In the genomic region with DNA sequence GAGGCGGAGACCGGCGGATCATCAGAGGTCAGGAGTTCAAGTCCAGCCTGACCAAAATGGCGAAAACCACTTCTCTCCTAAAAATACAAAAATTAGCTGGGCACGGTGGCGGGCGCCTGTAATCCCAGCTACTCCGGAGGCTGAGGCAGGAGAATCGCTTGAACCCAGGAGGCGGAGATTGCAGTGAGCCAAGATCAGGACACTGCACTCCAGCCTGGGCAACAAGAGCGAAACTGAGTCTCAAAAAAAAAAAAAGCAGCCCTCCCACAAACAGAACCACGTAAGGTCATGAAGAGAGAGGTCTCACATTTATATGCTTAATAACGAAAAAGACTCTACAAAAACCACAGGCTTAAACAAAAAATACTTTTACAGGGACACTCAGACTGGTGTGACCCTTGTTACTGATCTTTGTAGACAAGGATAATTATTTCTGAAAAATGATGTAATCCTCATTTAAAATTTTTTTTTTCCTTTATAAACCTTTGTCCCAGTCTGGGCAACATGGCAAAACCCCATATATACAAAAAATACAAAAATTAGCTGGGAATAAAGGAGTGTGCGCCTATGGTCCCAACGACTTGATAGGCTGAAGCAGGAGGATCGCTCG, we compare ENCODE assay signal across 1 cellular context.
A peak's percentile ranks its signal among the peaks of the same experiment; 100 is the strongest.
TF ChIP-seq lines count a peak whose summit lies in the region.

No MANE protein-coding gene starts in this region.

TF ChIP-seq in K562, 482 proteins besides CTCF, POLR2A, EP300 and RAD21 (continued from another document and continues in another):
- no peak for TF ChIP-seq ZNF57 (CRISPR knock-in tag; IDR thresholded peaks at IDR 0.05)
- TF ChIP-seq HDGF (IDR thresholded peaks at IDR 0.05) = no peak
- no peak for TF ChIP-seq ZC3H11A (IDR thresholded peaks at IDR 0.05; ENCODE audit: low read depth, low read length)
- TF ChIP-seq, protein P1, sequence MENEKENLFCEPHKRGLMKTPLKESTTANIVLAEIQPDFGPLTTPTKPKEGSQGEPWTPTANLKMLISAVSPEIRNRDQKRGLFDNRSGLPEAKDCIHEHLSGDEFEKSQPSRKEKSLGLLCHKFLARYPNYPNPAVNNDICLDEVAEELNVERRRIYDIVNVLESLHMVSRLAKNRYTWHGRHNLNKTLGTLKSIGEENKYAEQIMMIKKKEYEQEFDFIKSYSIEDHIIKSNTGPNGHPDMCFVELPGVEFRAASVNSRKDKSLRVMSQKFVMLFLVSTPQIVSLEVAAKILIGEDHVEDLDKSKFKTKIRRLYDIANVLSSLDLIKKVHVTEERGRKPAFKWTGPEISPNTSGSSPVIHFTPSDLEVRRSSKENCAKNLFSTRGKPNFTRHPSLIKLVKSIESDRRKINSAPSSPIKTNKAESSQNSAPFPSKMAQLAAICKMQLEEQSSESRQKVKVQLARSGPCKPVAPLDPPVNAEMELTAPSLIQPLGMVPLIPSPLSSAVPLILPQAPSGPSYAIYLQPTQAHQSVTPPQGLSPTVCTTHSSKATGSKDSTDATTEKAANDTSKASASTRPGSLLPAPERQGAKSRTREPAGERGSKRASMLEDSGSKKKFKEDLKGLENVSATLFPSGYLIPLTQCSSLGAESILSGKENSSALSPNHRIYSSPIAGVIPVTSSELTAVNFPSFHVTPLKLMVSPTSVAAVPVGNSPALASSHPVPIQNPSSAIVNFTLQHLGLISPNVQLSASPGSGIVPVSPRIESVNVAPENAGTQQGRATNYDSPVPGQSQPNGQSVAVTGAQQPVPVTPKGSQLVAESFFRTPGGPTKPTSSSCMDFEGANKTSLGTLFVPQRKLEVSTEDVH (IDR thresholded peaks at IDR 0.05; ENCODE audit: low read depth, partially characterized antibody) = no peak
- TF ChIP-seq, protein P2, sequence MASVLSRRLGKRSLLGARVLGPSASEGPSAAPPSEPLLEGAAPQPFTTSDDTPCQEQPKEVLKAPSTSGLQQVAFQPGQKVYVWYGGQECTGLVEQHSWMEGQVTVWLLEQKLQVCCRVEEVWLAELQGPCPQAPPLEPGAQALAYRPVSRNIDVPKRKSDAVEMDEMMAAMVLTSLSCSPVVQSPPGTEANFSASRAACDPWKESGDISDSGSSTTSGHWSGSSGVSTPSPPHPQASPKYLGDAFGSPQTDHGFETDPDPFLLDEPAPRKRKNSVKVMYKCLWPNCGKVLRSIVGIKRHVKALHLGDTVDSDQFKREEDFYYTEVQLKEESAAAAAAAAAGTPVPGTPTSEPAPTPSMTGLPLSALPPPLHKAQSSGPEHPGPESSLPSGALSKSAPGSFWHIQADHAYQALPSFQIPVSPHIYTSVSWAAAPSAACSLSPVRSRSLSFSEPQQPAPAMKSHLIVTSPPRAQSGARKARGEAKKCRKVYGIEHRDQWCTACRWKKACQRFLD (CRISPR knock-in tag; IDR thresholded peaks at IDR 0.05) = 0 out of 2 replicates have a peak, but pooled peaks have one; percentile 2
- TF ChIP-seq ZNF212 (CRISPR knock-in tag; IDR thresholded peaks at IDR 0.05) = no peak
- no peak for TF ChIP-seq TAF1 (IDR thresholded peaks at IDR 0.05; ENCODE audit: control insufficient read depth, extremely low read depth, insufficient read depth, low read length, severe bottlenecking)
- 0 out of 2 replicates have a peak, but pooled peaks have one; percentile 22 for TF ChIP-seq NBN (IDR thresholded peaks at IDR 0.05; ENCODE audit: low read depth)
- TF ChIP-seq, protein P3, sequence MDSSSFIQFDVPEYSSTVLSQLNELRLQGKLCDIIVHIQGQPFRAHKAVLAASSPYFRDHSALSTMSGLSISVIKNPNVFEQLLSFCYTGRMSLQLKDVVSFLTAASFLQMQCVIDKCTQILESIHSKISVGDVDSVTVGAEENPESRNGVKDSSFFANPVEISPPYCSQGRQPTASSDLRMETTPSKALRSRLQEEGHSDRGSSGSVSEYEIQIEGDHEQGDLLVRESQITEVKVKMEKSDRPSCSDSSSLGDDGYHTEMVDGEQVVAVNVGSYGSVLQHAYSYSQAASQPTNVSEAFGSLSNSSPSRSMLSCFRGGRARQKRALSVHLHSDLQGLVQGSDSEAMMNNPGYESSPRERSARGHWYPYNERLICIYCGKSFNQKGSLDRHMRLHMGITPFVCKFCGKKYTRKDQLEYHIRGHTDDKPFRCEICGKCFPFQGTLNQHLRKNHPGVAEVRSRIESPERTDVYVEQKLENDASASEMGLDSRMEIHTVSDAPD (CRISPR knock-in tag; IDR thresholded peaks at IDR 0.05) = 0 out of 2 replicates have a peak, but pooled peaks have one; percentile 54
- no peak for TF ChIP-seq KLF1 (tag; IDR thresholded peaks at IDR 0.05)
- TF ChIP-seq XRCC3 (IDR thresholded peaks at IDR 0.05) = no peak
- TF ChIP-seq, protein P4, sequence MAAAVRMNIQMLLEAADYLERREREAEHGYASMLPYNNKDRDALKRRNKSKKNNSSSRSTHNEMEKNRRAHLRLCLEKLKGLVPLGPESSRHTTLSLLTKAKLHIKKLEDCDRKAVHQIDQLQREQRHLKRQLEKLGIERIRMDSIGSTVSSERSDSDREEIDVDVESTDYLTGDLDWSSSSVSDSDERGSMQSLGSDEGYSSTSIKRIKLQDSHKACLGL (CRISPR knock-in tag; IDR thresholded peaks at IDR 0.05; ENCODE audit: borderline replicate concordance, poor library complexity, severe bottlenecking) = no peak
- no peak for TF ChIP-seq CHD4 (IDR thresholded peaks at IDR 0.05; ENCODE audit: insufficient read depth, insufficient replicate concordance, low read depth, low read length, poor library complexity, severe bottlenecking)
- TF ChIP-seq TARDBP (IDR thresholded peaks at IDR 0.05) = no peak
- TF ChIP-seq SMARCA5 (IDR thresholded peaks at IDR 0.05) = no peak
- TF ChIP-seq NFE2 (IDR thresholded peaks at IDR 0.05; ENCODE audit: low read depth) = no peak
- TF ChIP-seq ZNF778 (CRISPR knock-in tag; IDR thresholded peaks at IDR 0.05) = no peak
- TF ChIP-seq, protein P5, sequence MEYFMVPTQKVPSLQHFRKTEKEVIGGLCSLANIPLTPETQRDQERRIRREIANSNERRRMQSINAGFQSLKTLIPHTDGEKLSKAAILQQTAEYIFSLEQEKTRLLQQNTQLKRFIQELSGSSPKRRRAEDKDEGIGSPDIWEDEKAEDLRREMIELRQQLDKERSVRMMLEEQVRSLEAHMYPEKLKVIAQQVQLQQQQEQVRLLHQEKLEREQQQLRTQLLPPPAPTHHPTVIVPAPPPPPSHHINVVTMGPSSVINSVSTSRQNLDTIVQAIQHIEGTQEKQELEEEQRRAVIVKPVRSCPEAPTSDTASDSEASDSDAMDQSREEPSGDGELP (CRISPR knock-in tag; IDR thresholded peaks at IDR 0.05; ENCODE audit: borderline replicate concordance) = no peak
- TF ChIP-seq, protein P6, sequence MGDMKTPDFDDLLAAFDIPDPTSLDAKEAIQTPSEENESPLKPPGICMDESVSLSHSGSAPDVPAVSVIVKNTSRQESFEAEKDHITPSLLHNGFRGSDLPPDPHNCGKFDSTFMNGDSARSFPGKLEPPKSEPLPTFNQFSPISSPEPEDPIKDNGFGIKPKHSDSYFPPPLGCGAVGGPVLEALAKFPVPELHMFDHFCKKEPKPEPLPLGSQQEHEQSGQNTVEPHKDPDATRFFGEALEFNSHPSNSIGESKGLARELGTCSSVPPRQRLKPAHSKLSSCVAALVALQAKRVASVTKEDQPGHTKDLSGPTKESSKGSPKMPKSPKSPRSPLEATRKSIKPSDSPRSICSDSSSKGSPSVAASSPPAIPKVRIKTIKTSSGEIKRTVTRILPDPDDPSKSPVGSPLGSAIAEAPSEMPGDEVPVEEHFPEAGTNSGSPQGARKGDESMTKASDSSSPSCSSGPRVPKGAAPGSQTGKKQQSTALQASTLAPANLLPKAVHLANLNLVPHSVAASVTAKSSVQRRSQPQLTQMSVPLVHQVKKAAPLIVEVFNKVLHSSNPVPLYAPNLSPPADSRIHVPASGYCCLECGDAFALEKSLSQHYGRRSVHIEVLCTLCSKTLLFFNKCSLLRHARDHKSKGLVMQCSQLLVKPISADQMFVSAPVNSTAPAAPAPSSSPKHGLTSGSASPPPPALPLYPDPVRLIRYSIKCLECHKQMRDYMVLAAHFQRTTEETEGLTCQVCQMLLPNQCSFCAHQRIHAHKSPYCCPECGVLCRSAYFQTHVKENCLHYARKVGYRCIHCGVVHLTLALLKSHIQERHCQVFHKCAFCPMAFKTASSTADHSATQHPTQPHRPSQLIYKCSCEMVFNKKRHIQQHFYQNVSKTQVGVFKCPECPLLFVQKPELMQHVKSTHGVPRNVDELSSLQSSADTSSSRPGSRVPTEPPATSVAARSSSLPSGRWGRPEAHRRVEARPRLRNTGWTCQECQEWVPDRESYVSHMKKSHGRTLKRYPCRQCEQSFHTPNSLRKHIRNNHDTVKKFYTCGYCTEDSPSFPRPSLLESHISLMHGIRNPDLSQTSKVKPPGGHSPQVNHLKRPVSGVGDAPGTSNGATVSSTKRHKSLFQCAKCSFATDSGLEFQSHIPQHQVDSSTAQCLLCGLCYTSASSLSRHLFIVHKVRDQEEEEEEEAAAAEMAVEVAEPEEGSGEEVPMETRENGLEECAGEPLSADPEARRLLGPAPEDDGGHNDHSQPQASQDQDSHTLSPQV (IDR thresholded peaks at IDR 0.05) = peak; percentile 93
- no peak for TF ChIP-seq SAFB2 (IDR thresholded peaks at IDR 0.05; ENCODE audit: borderline replicate concordance, low read depth, low read length, severe bottlenecking)
- no peak for TF ChIP-seq NRF1 (conservative IDR thresholded peaks at IDR 0.05 in 1 of 2, IDR thresholded peaks at IDR 0.05 in 1 of 2)
- TF ChIP-seq NR2C2 (CRISPR knock-in tag; IDR thresholded peaks at IDR 0.05) = no peak
- peak; percentile 78 for TF ChIP-seq NR2C2 (tag; IDR thresholded peaks at IDR 0.05)
- TF ChIP-seq ARNT (IDR thresholded peaks at IDR 0.05) = no peak
- no peak; the same call in 1 of the 2 replicates for TF ChIP-seq ZNF311 (CRISPR knock-in tag; IDR thresholded peaks at IDR 0.05)
- TF ChIP-seq SMARCA4 (IDR thresholded peaks at IDR 0.05) = peak; percentile 20; the same call in 1 of the 2 replicates
- TF ChIP-seq SIRT6 (IDR thresholded peaks at IDR 0.05; ENCODE audit: low read depth, low read length) = no peak
- TF ChIP-seq, protein P7, sequence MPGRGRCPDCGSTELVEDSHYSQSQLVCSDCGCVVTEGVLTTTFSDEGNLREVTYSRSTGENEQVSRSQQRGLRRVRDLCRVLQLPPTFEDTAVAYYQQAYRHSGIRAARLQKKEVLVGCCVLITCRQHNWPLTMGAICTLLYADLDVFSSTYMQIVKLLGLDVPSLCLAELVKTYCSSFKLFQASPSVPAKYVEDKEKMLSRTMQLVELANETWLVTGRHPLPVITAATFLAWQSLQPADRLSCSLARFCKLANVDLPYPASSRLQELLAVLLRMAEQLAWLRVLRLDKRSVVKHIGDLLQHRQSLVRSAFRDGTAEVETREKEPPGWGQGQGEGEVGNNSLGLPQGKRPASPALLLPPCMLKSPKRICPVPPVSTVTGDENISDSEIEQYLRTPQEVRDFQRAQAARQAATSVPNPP (IDR thresholded peaks at IDR 0.05; ENCODE audit: borderline replicate concordance, insufficient read depth, insufficient read length) = no peak
- no peak for TF ChIP-seq GATA2 (CRISPR knock-in tag; IDR thresholded peaks at IDR 0.05)
- TF ChIP-seq, protein P8, sequence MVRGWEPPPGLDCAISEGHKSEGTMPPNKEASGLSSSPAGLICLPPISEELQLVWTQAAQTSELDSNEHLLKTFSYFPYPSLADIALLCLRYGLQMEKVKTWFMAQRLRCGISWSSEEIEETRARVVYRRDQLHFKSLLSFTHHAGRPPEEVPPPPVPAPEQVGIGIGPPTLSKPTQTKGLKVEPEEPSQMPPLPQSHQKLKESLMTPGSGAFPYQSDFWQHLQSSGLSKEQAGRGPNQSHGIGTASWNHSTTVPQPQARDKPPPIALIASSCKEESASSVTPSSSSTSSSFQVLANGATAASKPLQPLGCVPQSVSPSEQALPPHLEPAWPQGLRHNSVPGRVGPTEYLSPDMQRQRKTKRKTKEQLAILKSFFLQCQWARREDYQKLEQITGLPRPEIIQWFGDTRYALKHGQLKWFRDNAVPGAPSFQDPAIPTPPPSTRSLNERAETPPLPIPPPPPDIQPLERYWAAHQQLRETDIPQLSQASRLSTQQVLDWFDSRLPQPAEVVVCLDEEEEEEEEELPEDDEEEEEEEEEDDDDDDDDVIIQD (CRISPR knock-in tag; IDR thresholded peaks at IDR 0.05) = no peak
- no peak for TF ChIP-seq NFE2L1 (tag; IDR thresholded peaks at IDR 0.05; ENCODE audit: borderline replicate concordance, low read depth)
- TF ChIP-seq, protein P9, sequence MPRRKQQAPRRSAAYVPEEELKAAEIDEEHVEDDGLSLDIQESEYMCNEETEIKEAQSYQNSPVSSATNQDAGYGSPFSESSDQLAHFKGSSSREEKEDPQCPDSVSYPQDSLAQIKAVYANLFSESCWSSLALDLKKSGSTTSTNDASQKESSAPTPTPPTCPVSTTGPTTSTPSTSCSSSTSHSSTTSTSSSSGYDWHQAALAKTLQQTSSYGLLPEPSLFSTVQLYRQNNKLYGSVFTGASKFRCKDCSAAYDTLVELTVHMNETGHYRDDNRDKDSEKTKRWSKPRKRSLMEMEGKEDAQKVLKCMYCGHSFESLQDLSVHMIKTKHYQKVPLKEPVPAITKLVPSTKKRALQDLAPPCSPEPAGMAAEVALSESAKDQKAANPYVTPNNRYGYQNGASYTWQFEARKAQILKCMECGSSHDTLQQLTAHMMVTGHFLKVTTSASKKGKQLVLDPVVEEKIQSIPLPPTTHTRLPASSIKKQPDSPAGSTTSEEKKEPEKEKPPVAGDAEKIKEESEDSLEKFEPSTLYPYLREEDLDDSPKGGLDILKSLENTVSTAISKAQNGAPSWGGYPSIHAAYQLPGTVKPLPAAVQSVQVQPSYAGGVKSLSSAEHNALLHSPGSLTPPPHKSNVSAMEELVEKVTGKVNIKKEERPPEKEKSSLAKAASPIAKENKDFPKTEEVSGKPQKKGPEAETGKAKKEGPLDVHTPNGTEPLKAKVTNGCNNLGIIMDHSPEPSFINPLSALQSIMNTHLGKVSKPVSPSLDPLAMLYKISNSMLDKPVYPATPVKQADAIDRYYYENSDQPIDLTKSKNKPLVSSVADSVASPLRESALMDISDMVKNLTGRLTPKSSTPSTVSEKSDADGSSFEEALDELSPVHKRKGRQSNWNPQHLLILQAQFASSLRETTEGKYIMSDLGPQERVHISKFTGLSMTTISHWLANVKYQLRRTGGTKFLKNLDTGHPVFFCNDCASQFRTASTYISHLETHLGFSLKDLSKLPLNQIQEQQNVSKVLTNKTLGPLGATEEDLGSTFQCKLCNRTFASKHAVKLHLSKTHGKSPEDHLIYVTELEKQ (CRISPR knock-in tag; IDR thresholded peaks at IDR 0.05) = no peak
- no peak for TF ChIP-seq YBX1 (IDR thresholded peaks at IDR 0.05)
- TF ChIP-seq SAP30 (IDR thresholded peaks at IDR 0.05; ENCODE audit: borderline replicate concordance, insufficient read depth, low read depth, low read length, poor library complexity, severe bottlenecking) = no peak
- no peak for TF ChIP-seq MIER1 (IDR thresholded peaks at IDR 0.05; ENCODE audit: low read depth)
- TF ChIP-seq ZBTB8A (IDR thresholded peaks at IDR 0.05; ENCODE audit: partially characterized antibody) = no peak
- TF ChIP-seq, protein P10, sequence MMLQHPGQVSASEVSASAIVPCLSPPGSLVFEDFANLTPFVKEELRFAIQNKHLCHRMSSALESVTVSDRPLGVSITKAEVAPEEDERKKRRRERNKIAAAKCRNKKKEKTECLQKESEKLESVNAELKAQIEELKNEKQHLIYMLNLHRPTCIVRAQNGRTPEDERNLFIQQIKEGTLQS (IDR thresholded peaks at IDR 0.05) = peak; percentile 5; the same call in 1 of the 2 replicates
- TF ChIP-seq, protein P10 (CRISPR knock-in tag; conservative IDR thresholded peaks at IDR 0.05) = no peak
